In the genomic region with DNA sequence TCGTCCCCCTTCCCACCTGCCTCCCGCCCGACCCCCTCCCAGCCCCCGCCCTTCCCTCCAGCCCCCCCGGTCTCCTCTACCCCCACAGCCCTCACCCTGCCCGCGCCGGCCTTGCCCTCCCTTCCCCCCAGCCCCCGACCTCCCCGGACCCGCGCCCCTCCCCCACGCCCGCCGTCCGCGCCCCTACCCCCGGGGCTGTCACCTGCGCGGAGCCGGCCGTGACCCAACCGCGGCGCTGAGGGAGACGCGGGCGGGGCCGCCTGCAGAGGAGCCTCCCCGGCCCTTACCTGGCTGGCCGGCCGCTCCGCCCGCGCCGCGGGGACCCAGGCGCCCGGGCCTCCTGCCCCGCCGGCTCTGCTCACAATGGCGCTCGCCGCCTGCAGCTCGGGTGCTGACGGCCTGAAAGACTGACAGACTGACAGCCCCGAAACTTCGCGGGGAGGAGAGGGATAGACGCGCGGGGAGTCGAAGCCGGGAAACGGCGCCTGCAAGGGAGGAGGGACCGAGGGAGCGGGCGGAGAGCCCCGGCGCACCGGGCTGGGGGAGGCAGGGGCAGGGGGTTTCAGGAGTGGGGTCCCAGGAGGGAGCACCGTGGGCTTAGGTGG, we compare ENCODE assay signal across 9 cellular contexts. TPM values are rescaled to one million over a fixed set of nuclear protein-coding genes. Genes with fewer than 3 reads are reported as not detected.
A peak's percentile ranks its signal among the peaks of the same experiment; 100 is the strongest.
DNase-seq lines count a peak whose midpoint lies in the region; ATAC-seq and TF ChIP-seq lines count a peak whose summit lies in the region.
"Had no signal": no experiment of that assay in that cellular context is flagged by ENCODE, and none has a peak within 500 bp of the region (broad histone marks: within the 10 kb centered on the region; RNA-seq: fewer than 3 reads in every experiment).

No MANE protein-coding gene starts in this region.

- H3K27me3 ChIP-seq in GM23338 (ENCODE audit: insufficient read depth) (peaks cover 75% of the 10 kb centered on the region), mucosa of rectum (ENCODE audit: control insufficient read depth in 2 of 2, insufficient read depth in 2 of 2, low read length in 2 of 2) (peaks cover 0 to 5% of the 10 kb centered on the region in 2 donors)

- peaks cover 8% of the 10 kb centered on the region for H3K4me1 ChIP-seq in GM23338 (ENCODE audit: insufficient read depth)
- peaks cover 0 to 5% of the 10 kb centered on the region in 2 donors for H3K4me1 ChIP-seq in mucosa of rectum (ENCODE audit: control insufficient read depth in 2 of 2, insufficient read depth in 2 of 2, low read length in 2 of 2)
- no peaks in the 10 kb centered on the region for H3K4me1 ChIP-seq in urinary bladder (ENCODE audit: insufficient read depth)

- H3K9me3 ChIP-seq in mucosa of rectum (ENCODE audit: control insufficient read depth in 2 of 2, low read length in 2 of 2) = no peaks in the 10 kb centered on the region

- H3K9me3 Mint-ChIP-seq in GM23338 = no peaks in the 10 kb centered on the region
- no peaks in the 10 kb centered on the region for H3K9me3 Mint-ChIP-seq in T-helper 2 cell treated with Interferon-gamma antibody and Interleukin-4, amounts not matched to agents 5 μg/mL and 100 μg/mL, for 36 hours

- H3K79me2 ChIP-seq in GM23338 (replicated peaks; ENCODE audit: insufficient read depth) = no peaks in the 10 kb centered on the region

- DNase-seq in GM23338 (ENCODE audit: low spot score) (peak; percentile 48), coronary artery (ENCODE audit: low spot score) (no peak), NK-92 (lab: John Stamatoyannopoulos, UW; ENCODE audit: unreplicated experiment) (no peak)
- no peak for DNase-seq in T-helper 2 cell treated with Interferon-gamma antibody and Interleukin-4, amounts not matched to agents 5 μg/mL and 100 μg/mL, for 36 hours (ENCODE audit: low spot score)

- no peak overlapping the region for H3K27ac Mint-ChIP-seq in GM23338
- H3K27ac Mint-ChIP-seq in T-helper 2 cell treated with Interferon-gamma antibody and Interleukin-4, amounts not matched to agents 5 μg/mL and 100 μg/mL, for 36 hours = no peak overlapping the region

- H3K4me2 ChIP-seq in GM23338 = peak overlapping the region; percentile 86; the same call in 1 of the 2 replicates

- peaks cover 57% of the 10 kb centered on the region for H3K27me3 Mint-ChIP-seq in GM23338 (ENCODE audit: insufficient read depth, low read depth, poor library complexity)
- H3K27me3 Mint-ChIP-seq in T-helper 2 cell treated with Interferon-gamma antibody and Interleukin-4, amounts not matched to agents 5 μg/mL and 100 μg/mL, for 36 hours (ENCODE audit: low read depth) = peaks cover 39% of the 10 kb centered on the region

- peaks cover 15% of the 10 kb centered on the region; the same call in 1 of the 2 replicates for H4K20me1 ChIP-seq in GM23338 (replicated peaks; ENCODE audit: insufficient read depth)

- peaks cover 25% of the 10 kb centered on the region for H3K4me1 Mint-ChIP-seq in GM23338
- H3K4me1 Mint-ChIP-seq in T-helper 2 cell treated with Interferon-gamma antibody and Interleukin-4, amounts not matched to agents 5 μg/mL and 100 μg/mL, for 36 hours (ENCODE audit: low read depth) = peaks cover 1% of the 10 kb centered on the region

- no peaks in the 10 kb centered on the region; the same call in 2 of the 3 replicates for H3K36me3 Mint-ChIP-seq in GM23338 (ENCODE audit: low read depth)
- no peaks in the 10 kb centered on the region for H3K36me3 Mint-ChIP-seq in T-helper 2 cell treated with Interferon-gamma antibody and Interleukin-4, amounts not matched to agents 5 μg/mL and 100 μg/mL, for 36 hours (ENCODE audit: low read depth)

- H3K4me3 ChIP-seq in GM23338 (peak overlapping the region; percentile 73), coronary artery (peak overlapping the region; percentile 76), mucosa of rectum (ENCODE audit: low read length in 2 of 2) (peak overlapping the region; percentile 52 to 61), urinary bladder (ENCODE audit: low read depth, low read length) (peak overlapping the region; percentile 79)

- TF ChIP-seq CTCF in GM23338 (conservative IDR thresholded peaks at IDR 0.05; ENCODE audit: low read depth in 2 of 2) (no peak), coronary artery (IDR thresholded peaks at IDR 0.05) (no peak)

- H2AFZ ChIP-seq in GM23338 = no peak overlapping the region

- H3K4me3 Mint-ChIP-seq in GM23338 = peak overlapping the region; percentile 78
- H3K4me3 Mint-ChIP-seq in T-helper 2 cell treated with Interferon-gamma antibody and Interleukin-4, amounts not matched to agents 5 μg/mL and 100 μg/mL, for 36 hours = peak overlapping the region; percentile 62

- H3K9me2 ChIP-seq in GM23338 (ENCODE audit: insufficient read depth) = no peaks in the 10 kb centered on the region

- no peaks in the 10 kb centered on the region for H3F3A ChIP-seq in GM23338 (replicated peaks; ENCODE audit: low read depth)

- H3K9ac ChIP-seq in mucosa of rectum (ENCODE audit: low read depth in 1 of 2, low read length in 2 of 2) = peak overlapping the region in 1 of 2 donors; percentile 33

- ATAC-seq in GM23338 = peak; percentile 2; the same call in 2 of the 3 replicates
- ATAC-seq in HG03378 (IDR thresholded peaks at IDR 0.05; ENCODE audit: unreplicated experiment) = no peak
- no peak for ATAC-seq in GM19397 (IDR thresholded peaks at IDR 0.05; ENCODE audit: unreplicated experiment)

- WGBS in urinary bladder = 1% methylated on average over 63 of the region's 63 CpGs

- no peak overlapping the region for H3K27ac ChIP-seq in GM23338 (ENCODE audit: low read depth)
- peak overlapping the region in 1 of 2 donors; percentile 84 for H3K27ac ChIP-seq in coronary artery
- peak overlapping the region in 1 of 2 donors; percentile 38 for H3K27ac ChIP-seq in mucosa of rectum (ENCODE audit: low read depth in 2 of 2, low read length in 2 of 2)
- H3K27ac ChIP-seq in urinary bladder (ENCODE audit: low read depth) = no peak overlapping the region

- H3K36me3 ChIP-seq in GM23338 (ENCODE audit: insufficient read depth) (no peaks in the 10 kb centered on the region), mucosa of rectum (ENCODE audit: control insufficient read depth in 2 of 2, insufficient read depth in 2 of 2, low read length in 2 of 2) (no peaks in the 10 kb centered on the region), urinary bladder (ENCODE audit: insufficient read depth) (no peaks in the 10 kb centered on the region)

TF ChIP-seq in GM23338, 12 proteins besides CTCF, POLR2A, EP300 and RAD21:
- TF ChIP-seq EZH2 (IDR thresholded peaks at IDR 0.05; ENCODE audit: low read depth, unreplicated experiment) (peak; percentile 48), REST (IDR thresholded peaks at IDR 0.05; ENCODE audit: unreplicated experiment) (no peak), EZH2phosphoT487 (IDR thresholded peaks at IDR 0.05; ENCODE audit: unreplicated experiment) (no peak), CREB1 (CRISPR knock-in tag; IDR thresholded peaks at IDR 0.05; ENCODE audit: low read depth) (no peak)

RNA-seq across cellular contexts. Expression of gene ZNF467, which starts 0.5 kb away (rescaled TPM):
- total RNA-seq in GM23338 (2014; rRNA removed; shearing (Covaris generic)) = 0.10 and 0.19 TPM in 2 replicates
- polyA plus RNA-seq in GM23338 (2016; fragmentation: Nextera tagmentation; extraction: Ambion mirVana) = 0.30 and 0.40 TPM in 2 replicates
- total RNA-seq in urinary bladder = 2.1 TPM
- polyA plus RNA-seq in urinary bladder = 9.5 TPM
- total RNA-seq: RPMI7951 had no signal
